ENCODE assay signal across 14 cellular contexts in genomic region chr1:153733970-153734369, GRCh38. TPM values are rescaled to one million over a fixed set of nuclear protein-coding genes. Genes with fewer than 3 reads are reported as not detected.
DNase-seq lines count a peak whose midpoint lies in the region; ATAC-seq and TF ChIP-seq lines count a peak whose summit lies in the region.
"Had no signal": no experiment of that assay in that cellular context is flagged by ENCODE, and none has a peak within 500 bp of the region (broad histone marks: within the 10 kb centered on the region; RNA-seq: fewer than 3 reads in every experiment).

No MANE protein-coding gene starts in this region.

- peak overlapping the region; percentile 47 to 66 (median 60) for H3K27ac ChIP-seq in esophagus muscularis mucosa (replicated peaks in 1 of 4)
- peak overlapping the region in 6 of 8 donors; percentile 67 to 86 (median 72) for H3K27ac ChIP-seq in spleen
- H3K27ac ChIP-seq: colonic mucosa had no signal

- no peak for TF ChIP-seq CTCF in esophagus muscularis mucosa (IDR thresholded peaks at IDR 0.05)
- TF ChIP-seq CTCF in spleen (IDR thresholded peaks at IDR 0.05 in 8 of 11, conservative IDR thresholded peaks at IDR 0.05 in 3 of 11), result no peak

- H3K27me3 ChIP-seq in esophagus muscularis mucosa, result no peaks in the 10 kb centered on the region
- H3K27me3 ChIP-seq in spleen (replicated peaks in 1 of 7), result no peaks in the 10 kb centered on the region
- H3K27me3 ChIP-seq: colonic mucosa, Peyer's patch had no signal

- H3K9me3 ChIP-seq in esophagus muscularis mucosa (no peaks in the 10 kb centered on the region), spleen (no peaks in the 10 kb centered on the region)
- H3K9me3 ChIP-seq: colonic mucosa, Peyer's patch had no signal

- H3K4me1 ChIP-seq in esophagus muscularis mucosa (peaks cover 36 to 52% (median 49%) of the 10 kb centered on the region in 4 donors), spleen (peaks cover 11 to 61% (median 32%) of the 10 kb centered on the region in 6 donors)

- 14% methylated on average over 1 of the region's 1 CpG for WGBS in esophagus muscularis mucosa
- 75 to 85% (median 80%) methylated on average over 1 of the region's 1 CpG for WGBS in spleen, 5 donors

- no peak for TF ChIP-seq POLR2A in esophagus muscularis mucosa (IDR thresholded peaks at IDR 0.05; ENCODE audit: low read depth)
- TF ChIP-seq POLR2A in spleen (IDR thresholded peaks at IDR 0.05), result no peak

- peaks cover 0 to 13% (median 4%) of the 10 kb centered on the region in 4 donors for H3K36me3 ChIP-seq in esophagus muscularis mucosa
- peaks cover 0 to 26% (median 2%) of the 10 kb centered on the region in 6 donors for H3K36me3 ChIP-seq in spleen
- H3K36me3 ChIP-seq: colonic mucosa had no signal

- no peak overlapping the region for H3K4me3 ChIP-seq in esophagus muscularis mucosa
- no peak overlapping the region for H3K4me3 ChIP-seq in spleen
- H3K4me3 ChIP-seq: colonic mucosa, Peyer's patch, skin epidermis had no signal

- DNase-seq in NCI-H1417 (lab: John Stamatoyannopoulos, UW), result peak in 2 of 3 experiments; percentile 10 to 63
- DNase-seq in NCI-H1417 treated with DMSO at 0.1 percent for 48 hours (lab: John Stamatoyannopoulos, UW), result no peak
- peak; percentile 50 for DNase-seq in NCI-H2081 treated with DMSO at 0.1 percent for 48 hours (lab: John Stamatoyannopoulos, UW)
- no peak for DNase-seq in esophagus muscularis mucosa (ENCODE audit: extremely low spot score)
- no peak for DNase-seq in spleen
- DNase-seq: colonic mucosa, COR-L47, Peyer's patch, T-helper 9 cell, trophoblast cell had no signal

- intact Hi-C loops in esophagus muscularis mucosa (cut with DNase I) (no loop called here), spleen (cut with DNase I; ENCODE audit: low total_unique reads) (no loop called here)

- ATAC-seq in GM19455 (IDR thresholded peaks at IDR 0.05; ENCODE audit: unreplicated experiment) (no peak), GM21529 (IDR thresholded peaks at IDR 0.05; ENCODE audit: unreplicated experiment) (no peak), GM18858 (IDR thresholded peaks at IDR 0.05; ENCODE audit: unreplicated experiment) (no peak)

- no peak for TF ChIP-seq EP300 in esophagus muscularis mucosa (IDR thresholded peaks at IDR 0.05)

RNA-seq across cellular contexts. Expression of gene INTS3, which starts 6.1 kb away (rescaled TPM):
- 10 to 100 TPM; 32.3 to 45.5 (median 38.9) TPM for total RNA-seq in esophagus muscularis mucosa
- total RNA-seq in spleen, result 10 to 100 TPM; 38.1 to 66.2 (median 49.0) TPM
- polyA plus RNA-seq in spleen, result 10 to 100 TPM; 24.7 to 51.9 (median 46.6) TPM

RNA-seq across cellular contexts. Expression of gene SLC27A3, which starts 41.2 kb away (rescaled TPM):
- total RNA-seq in esophagus muscularis mucosa, result 10 to 100 TPM; 12.9 to 29.5 (median 19.9) TPM
- total RNA-seq in spleen, result 10 to 100 TPM; 11.1 to 28.4 (median 20.0) TPM
- 10 to 100 TPM; 23.4 to 54.5 (median 48.6) TPM for polyA plus RNA-seq in spleen

RNA-seq across cellular contexts. Expression of gene NPR1, which starts 55.5 kb away (rescaled TPM):
- 10 to 100 TPM; 24.9 to 67.1 (median 49.8) TPM for total RNA-seq in esophagus muscularis mucosa
- 1 to 10 TPM in 6 of 7 donors, under 1 TPM in 1; 0.83 to 5.1 (median 2.5) TPM for total RNA-seq in spleen
- polyA plus RNA-seq in spleen, result 1 to 10 TPM; 2.1 to 3.6 (median 3.4) TPM

Comparison
In these comparisons a context has a peak if more than half of its experiments do, and no peak if none do; other contexts are left out.
1. DNase-seq: peak in NCI-H1417 (2 of 3) and NCI-H2081 treated with DMSO at 0.1 percent for 48 hours (single experiment); none in NCI-H1417 treated with DMSO at 0.1 percent for 48 hours (single experiment), esophagus muscularis mucosa (single experiment) and spleen (single experiment).
2. RNA of gene NPR1, which starts 55.5 kb away (total RNA-seq): 24.9 to 67.1 TPM in esophagus muscularis mucosa; 0.83 to 5.1 TPM in spleen; every median in the first group is over 4 times any median in the second.